9 cellular contexts compared by ENCODE assay signal in genomic region chr6:28606424-28607391, GRCh38.
A peak's percentile ranks its signal among the peaks of the same experiment; 100 is the strongest.
DNase-seq lines count a peak whose midpoint lies in the region; ATAC-seq and TF ChIP-seq lines count a peak whose summit lies in the region.
"Had no signal": no experiment of that assay in that cellular context is flagged by ENCODE, and none has a peak within 500 bp of the region (broad histone marks: within the 10 kb centered on the region; RNA-seq: fewer than 3 reads in every experiment).

No MANE protein-coding gene starts in this region.

- TF ChIP-seq POLR2A in gastrocnemius medialis (IDR thresholded peaks at IDR 0.05): no peak

- peak overlapping the region; percentile 63 for H3K9ac ChIP-seq in mesendoderm (ENCODE audit: low read length)
- H3K9ac ChIP-seq: parathyroid adenoma had no signal

- intact Hi-C loops in activated naive CD4-positive, alpha-beta T cell treated with anti-CD3 and anti-CD28 coated beads for 36 hours (cut with micrococcal nuclease): no loop called here
- intact Hi-C loops in gastrocnemius medialis (cut with DNase I; ENCODE audit: low total_unique reads): no loop called here

- H3K27ac ChIP-seq in RWPE1 (no peak overlapping the region), mesendoderm (ENCODE audit: low read depth, low read length) (no peak overlapping the region), gastrocnemius medialis (no peak overlapping the region)
- H3K27ac ChIP-seq: parathyroid adenoma had no signal

- POLR2A ChIA-PET in RWPE1 (lab: Yijun Ruan, JAX; ENCODE audit: low non-redundant PET): no interaction called here

- H4K8ac ChIP-seq in mesendoderm (ENCODE audit: low read depth, low read length): no peak overlapping the region

- H3K9me3 Mint-ChIP-seq in activated naive CD4-positive, alpha-beta T cell treated with anti-CD3 and anti-CD28 coated beads for 36 hours: no peaks in the 10 kb centered on the region

- H3K36me3 Mint-ChIP-seq in activated naive CD4-positive, alpha-beta T cell treated with anti-CD3 and anti-CD28 coated beads for 36 hours (ENCODE audit: low read depth): no peaks in the 10 kb centered on the region

- peaks cover 31% of the 10 kb centered on the region for H3K27me3 Mint-ChIP-seq in activated naive CD4-positive, alpha-beta T cell treated with anti-CD3 and anti-CD28 coated beads for 36 hours (ENCODE audit: low read depth)

- TF ChIP-seq CTCF in RWPE1 (conservative IDR thresholded peaks at IDR 0.05; ENCODE audit: low read depth) (no peak; the same call in 1 of the 2 replicates), cardiac fibroblast (IDR thresholded peaks at IDR 0.05; ENCODE audit: low read depth, low read length) (peak; percentile 55), gastrocnemius medialis (IDR thresholded peaks at IDR 0.05 in 4 of 5, conservative IDR thresholded peaks at IDR 0.05 in 1 of 5) (no peak)

- in situ Hi-C loops in gastrocnemius medialis (cut with MboI; ENCODE audit: low sequenced_read_pairs in 4 of 4): no loop called here

- no peak overlapping the region for H3K18ac ChIP-seq in mesendoderm (ENCODE audit: low read length)

- peak; percentile 57 for DNase-seq in activated naive CD4-positive, alpha-beta T cell treated with anti-CD3 and anti-CD28 coated beads for 36 hours
- DNase-seq in activated naive CD4-positive, alpha-beta T cell (lab: John Stamatoyannopoulos, UW): no peak
- DNase-seq in KG1 (lab: John Stamatoyannopoulos, UW) (peak; percentile 87), RWPE1 (ENCODE audit: low spot score) (peak; percentile 86), cardiac fibroblast (ENCODE audit: low read depth in 2 of 2) (peak; percentile 68 to 85), mesendoderm (peak; percentile 92), NCI-H187 treated with DMSO at 0.1 percent for 48 hours (lab: John Stamatoyannopoulos, UW) (no peak), gastrocnemius medialis (no peak)

- H3K23ac ChIP-seq in mesendoderm (ENCODE audit: low read length): no peak overlapping the region

- no peaks in the 10 kb centered on the region for H3K27me3 ChIP-seq in mesendoderm (ENCODE audit: insufficient read depth, low read length, poor library complexity)
- H3K27me3 ChIP-seq in gastrocnemius medialis: peaks cover 0 to 10% (median 0%) of the 10 kb centered on the region in 3 donors

- CTCF ChIA-PET in activated naive CD4-positive, alpha-beta T cell treated with anti-CD3 and anti-CD28 coated beads for 36 hours (lab: Charles Lee): no interaction called here
- CTCF ChIA-PET in RWPE1 (lab: Yijun Ruan, JAX): interaction anchor here (0.5 to 0.8 kb wide), 4 partner anchors 17 to 838 kb away, joined by 3 to 4 read pairs (median 3); no protein-coding TSS in a partner anchor

- H2BK15ac ChIP-seq in mesendoderm (replicated peaks; ENCODE audit: low read depth): no peak overlapping the region

- H3K4me3 Mint-ChIP-seq in activated naive CD4-positive, alpha-beta T cell treated with anti-CD3 and anti-CD28 coated beads for 36 hours: peak overlapping the region; percentile 65

- H3K4me3 ChIP-seq in cardiac fibroblast (replicated peaks in 1 of 2; ENCODE audit: low read depth in 2 of 2, low read length in 2 of 2) (peak overlapping the region; percentile 25 to 54), mesendoderm (ENCODE audit: low read length) (peak overlapping the region; percentile 88), gastrocnemius medialis (no peak overlapping the region)

- WGBS in mesendoderm (ENCODE audit: extremely low coverage, insufficient coverage, low lambda C conversion rate): no CpG with 5 or more reads among the region's 30 CpGs

- H2AK5ac ChIP-seq in mesendoderm (ENCODE audit: low read length): no peak overlapping the region

- no peak overlapping the region for H4K5ac ChIP-seq in mesendoderm (ENCODE audit: low read length)

- H3K4me1 ChIP-seq in mesendoderm (ENCODE audit: control insufficient read depth, low read depth, low read length) (no peaks in the 10 kb centered on the region), gastrocnemius medialis (no peaks in the 10 kb centered on the region)
- H3K4me1 ChIP-seq: parathyroid adenoma had no signal

- no peak overlapping the region for H2BK5ac ChIP-seq in mesendoderm (ENCODE audit: low read length)

- H3K9me3 ChIP-seq in gastrocnemius medialis: no peaks in the 10 kb centered on the region

- H3K79me1 ChIP-seq in mesendoderm (ENCODE audit: low read length): no peaks in the 10 kb centered on the region

- no peak overlapping the region for H3K4ac ChIP-seq in mesendoderm (ENCODE audit: low read depth, low read length)

- no peak for ATAC-seq in gastrocnemius medialis

- peak overlapping the region; percentile 90 for H3K4me2 ChIP-seq in mesendoderm (ENCODE audit: low read length)

- peaks cover 7% of the 10 kb centered on the region for H3K4me1 Mint-ChIP-seq in activated naive CD4-positive, alpha-beta T cell treated with anti-CD3 and anti-CD28 coated beads for 36 hours (ENCODE audit: low read depth)

- H3K36me3 ChIP-seq in mesendoderm (ENCODE audit: control insufficient read depth, insufficient read depth, low read length) (no peaks in the 10 kb centered on the region), gastrocnemius medialis (no peaks in the 10 kb centered on the region)

- no peaks in the 10 kb centered on the region for H3K79me2 ChIP-seq in mesendoderm (ENCODE audit: control insufficient read depth, insufficient read depth, low read length)
- H3K79me2 ChIP-seq: parathyroid adenoma had no signal

- H3K56ac ChIP-seq in mesendoderm (ENCODE audit: low read length): peak overlapping the region; percentile 78

- H3K27ac Mint-ChIP-seq in activated naive CD4-positive, alpha-beta T cell treated with anti-CD3 and anti-CD28 coated beads for 36 hours: peak overlapping the region; percentile 81

- H2BK120ac ChIP-seq in mesendoderm (ENCODE audit: low read depth, low read length): no peak overlapping the region

Comparison
In these comparisons a context has a peak if more than half of its experiments do, and no peak if none do; other contexts are left out.
1. DNase-seq: peak in activated naive CD4-positive, alpha-beta T cell treated with anti-CD3 and anti-CD28 coated beads for 36 hours (single experiment), KG1 (single experiment), RWPE1 (single experiment), cardiac fibroblast (2 of 2) and mesendoderm (single experiment); none in activated naive CD4-positive, alpha-beta T cell (0 of 4), NCI-H187 treated with DMSO at 0.1 percent for 48 hours (single experiment) and gastrocnemius medialis (0 of 2).
2. H3K4me3 ChIP-seq: peak in cardiac fibroblast (2 of 2) and mesendoderm (single experiment); none in gastrocnemius medialis (0 of 4).